In genomic region chr17:40321502-40322416, GRCh38 we compare ENCODE assay signal across 8 cellular contexts. TPM values are rescaled to one million over a fixed set of nuclear protein-coding genes. Genes with fewer than 3 reads are reported as not detected.
DNase-seq lines count a peak whose midpoint lies in the region; ATAC-seq, FAIRE-seq and TF ChIP-seq lines count a peak whose summit lies in the region.

No MANE protein-coding gene starts in this region.

- DNase-seq in OCI-LY7 (ENCODE audit: low spot score) (no peak), endodermal cell (no peak), pancreas (peak in 3 of 6 donors; percentile 48 to 57 (median 52)), EL (no peak), NCI-H774 (lab: John Stamatoyannopoulos, UW) (no peak), HEK293T (ENCODE audit: extremely low spot score) (no peak), SW 1271 (lab: John Stamatoyannopoulos, UW) (no peak)

- H3K27me3 Mint-ChIP-seq in endodermal cell (ENCODE audit: insufficient read depth): peaks cover 16% of the 10 kb centered on the region

- 86 to 88% methylated on average over 5 to 11 of the region's 11 CpGs for WGBS in endodermal cell (ENCODE audit: insufficient coverage in 1 of 2, insufficient read length in 1 of 2), 2 experiments
- 37 to 39% methylated on average over 11 of the region's 11 CpGs for WGBS in pancreas, 2 donors

- no peak for ATAC-seq in pancreas

- H4K20me1 ChIP-seq in DOHH2 (ENCODE audit: control insufficient read depth, insufficient read depth, low read depth, low read length) (peaks cover 22% of the 10 kb centered on the region), OCI-LY7 (ENCODE audit: insufficient read depth, low read length) (peaks cover 23% of the 10 kb centered on the region)

- no peaks in the 10 kb centered on the region for H3F3A ChIP-seq in DOHH2 (ENCODE audit: control insufficient read depth, insufficient read depth)

- H3K27me3 ChIP-seq in DOHH2 (ENCODE audit: control insufficient read depth, low read length): no peaks in the 10 kb centered on the region
- peaks cover 5% of the 10 kb centered on the region for H3K27me3 ChIP-seq in endodermal cell (ENCODE audit: control insufficient read depth, insufficient read depth, low read length, poor library complexity, severe bottlenecking)
- no peaks in the 10 kb centered on the region for H3K27me3 ChIP-seq in pancreas

- POLR2A ChIA-PET in OCI-LY7 (lab: Charles Lee): interaction anchor here (0.6 to 1.0 kb wide), 3 partner anchors 18 to 209 kb away, joined by 3 to 5 read pairs (median 3); no protein-coding TSS in a partner anchor
- POLR2A ChIA-PET in HEK293T (lab: Yijun Ruan, JAX): interaction anchor here (1.0 kb wide), 1 partner anchor 96 kb away, joined by 3 read pairs; the partner anchor contains the start of gene TOP2A

- no peak for FAIRE-seq in pancreas (lab: Jason Lieb, UNC)

- H3K36me3 ChIP-seq in DOHH2 (ENCODE audit: control insufficient read depth, low read length) (no peaks in the 10 kb centered on the region), OCI-LY7 (ENCODE audit: insufficient read depth, low read length) (no peaks in the 10 kb centered on the region), endodermal cell (ENCODE audit: control insufficient read depth, insufficient read depth, low read length) (no peaks in the 10 kb centered on the region), pancreas (no peaks in the 10 kb centered on the region)

- H3K79me2 ChIP-seq in DOHH2 (ENCODE audit: control insufficient read depth, low read length): peaks cover 80% of the 10 kb centered on the region
- H3K79me2 ChIP-seq in OCI-LY7 (ENCODE audit: insufficient read depth, low read depth, low read length): no peaks in the 10 kb centered on the region

- H3K9me3 ChIP-seq in DOHH2 (ENCODE audit: control insufficient read depth, insufficient read depth, low read length) (no peaks in the 10 kb centered on the region), OCI-LY7 (ENCODE audit: low read length) (no peaks in the 10 kb centered on the region), endodermal cell (ENCODE audit: control insufficient read depth, low read length) (no peaks in the 10 kb centered on the region), pancreas (no peaks in the 10 kb centered on the region)

- H3K9ac ChIP-seq in endodermal cell (ENCODE audit: extremely low read depth, low read length, poor library complexity, severe bottlenecking): no peak overlapping the region

- peak overlapping the region; percentile 83 for H3K27ac ChIP-seq in DOHH2 (ENCODE audit: low read depth, low read length)
- peak overlapping the region; percentile 32 for H3K27ac ChIP-seq in OCI-LY7 (ENCODE audit: low read depth, low read length, poor library complexity, severe bottlenecking)
- peak overlapping the region; percentile 32 for H3K27ac ChIP-seq in endodermal cell (ENCODE audit: low read depth, low read length)
- H3K27ac ChIP-seq in pancreas: peak overlapping the region; percentile 42 to 77 (median 50)

- intact Hi-C loops in OCI-LY7 (cut with micrococcal nuclease; ENCODE audit: unreplicated experiment): loop anchor here (1.0 kb wide), 1 partner anchor 20 kb away; no protein-coding TSS in a partner anchor
- intact Hi-C loops in pancreas (cut with DNase I): no loop called here

- H3K9me3 Mint-ChIP-seq in endodermal cell: no peaks in the 10 kb centered on the region

- CTCF ChIA-PET in OCI-LY7 (lab: Charles Lee; ENCODE audit: unreplicated experiment): no interaction called here
- CTCF ChIA-PET in HEK293T (lab: Yijun Ruan, JAX): interaction anchor here (1.0 kb wide), 1 partner anchor 33 kb away, joined by 3 read pairs; no protein-coding TSS in a partner anchor

- peaks cover 37% of the 10 kb centered on the region for H3K4me1 Mint-ChIP-seq in endodermal cell

- peaks cover 91% of the 10 kb centered on the region for H3K4me1 ChIP-seq in DOHH2 (ENCODE audit: control insufficient read depth, low read length)
- H3K4me1 ChIP-seq in OCI-LY7 (ENCODE audit: insufficient read depth, low read length, poor library complexity, severe bottlenecking): peaks cover 80% of the 10 kb centered on the region
- peaks cover 12% of the 10 kb centered on the region for H3K4me1 ChIP-seq in endodermal cell (ENCODE audit: control insufficient read depth, insufficient read depth, low read length)
- H3K4me1 ChIP-seq in pancreas: peaks cover 9 to 45% (median 14%) of the 10 kb centered on the region in 3 donors

- no peak for TF ChIP-seq CTCF in DOHH2 (IDR thresholded peaks at IDR 0.05; ENCODE audit: low read depth, low read length, poor library complexity, severe bottlenecking)
- TF ChIP-seq CTCF in OCI-LY7 (conservative IDR thresholded peaks at IDR 0.05; ENCODE audit: low read length): no peak
- TF ChIP-seq CTCF in endodermal cell (conservative IDR thresholded peaks at IDR 0.05): no peak
- TF ChIP-seq CTCF in pancreas (IDR thresholded peaks at IDR 0.05): no peak

- H3K4me3 ChIP-seq in DOHH2 (ENCODE audit: low read length): peak overlapping the region; percentile 94
- peak overlapping the region; percentile 56 for H3K4me3 ChIP-seq in OCI-LY7 (ENCODE audit: low read depth, low read length, poor library complexity, severe bottlenecking)
- H3K4me3 ChIP-seq in endodermal cell (ENCODE audit: low read length): no peak overlapping the region
- H3K4me3 ChIP-seq in pancreas: peak overlapping the region in 2 of 4 donors; percentile 4 to 100

- H3K4me3 Mint-ChIP-seq in endodermal cell: no peak overlapping the region

- H3K27ac Mint-ChIP-seq in endodermal cell: no peak overlapping the region

- no peaks in the 10 kb centered on the region for H3K9me2 ChIP-seq in DOHH2 (replicated peaks; ENCODE audit: control insufficient read depth, low read length)
- H3K9me2 ChIP-seq in OCI-LY7 (ENCODE audit: insufficient read depth, low read length): no peaks in the 10 kb centered on the region

- no peak overlapping the region for H2AFZ ChIP-seq in OCI-LY7 (ENCODE audit: low read length)

- H3K36me3 Mint-ChIP-seq in endodermal cell (ENCODE audit: low read depth): no peaks in the 10 kb centered on the region

- H3K4me2 ChIP-seq in DOHH2 (ENCODE audit: low read length) (peak overlapping the region; percentile 80), OCI-LY7 (ENCODE audit: low read length) (peak overlapping the region; percentile 79)

- BruUV-seq in OCI-LY7 (replicated peaks; lab: Mats Ljungman, UMichigan): no TSS peak

TF ChIP-seq in HEK293T, 16 proteins besides CTCF, POLR2A, EP300 and RAD21:
- TF ChIP-seq TARDBP (IDR thresholded peaks at IDR 0.05): no peak

RNA-seq across cellular contexts. Expression of gene RARA, which starts 12.8 kb away (rescaled TPM):
- total RNA-seq in OCI-LY7 (2014; rRNA removed; shearing (Covaris generic)): 3.1 and 5.7 TPM in 2 replicates
- total RNA-seq in OCI-LY7 (2022) (8.0 and 8.6 TPM in 2 replicates), endodermal cell (10 to 100 TPM; 22.7 to 27.6 TPM), pancreas (10 to 100 TPM in 3 of 6 donors, 1 to 10 TPM in 3; 6.8 to 19.7 (median 10.1) TPM)
- 51.2 TPM for polyA plus RNA-seq in endodermal cell (2013, experiment 1 of 2)
- polyA plus RNA-seq in endodermal cell (2013, experiment 2 of 2): 49.4 TPM
- polyA plus RNA-seq in pancreas: 10 to 100 TPM; 14.7 to 15.0 TPM

RNA-seq across cellular contexts. Expression of gene CDC6, which starts 34.1 kb away (rescaled TPM):
- total RNA-seq in OCI-LY7 (2014; rRNA removed; shearing (Covaris generic)): 72.3 and 75.2 TPM in 2 replicates
- 132 and 156 TPM in 2 replicates for total RNA-seq in OCI-LY7 (2022)
- 10 to 100 TPM; 88.4 to 95.4 TPM for total RNA-seq in endodermal cell
- 37.8 TPM for polyA plus RNA-seq in endodermal cell (2013, experiment 1 of 2)
- polyA plus RNA-seq in endodermal cell (2013, experiment 2 of 2): 33.8 TPM
- total RNA-seq in pancreas: 1 to 10 TPM in 5 of 6 donors, under 1 TPM in 1; 0.71 to 3.3 (median 2.0) TPM
- 1 to 10 TPM in 1 of 2 donors, under 1 TPM in 1; 0.75 to 1.1 TPM for polyA plus RNA-seq in pancreas

RNA-seq across cellular contexts. Expression of gene GJD3, which starts 42.8 kb away (rescaled TPM):
- not detected in 2 replicates for total RNA-seq in OCI-LY7 (2014; rRNA removed; shearing (Covaris generic))
- total RNA-seq in OCI-LY7 (2022) (not detected in 2 replicates), endodermal cell (not detected), pancreas (under 1 TPM in 5 of 6 donors, not detected in 1; 0.19 to 0.67 (median 0.40) TPM)
- polyA plus RNA-seq in endodermal cell (2013, experiment 1 of 2): not detected
- not detected for polyA plus RNA-seq in endodermal cell (2013, experiment 2 of 2)
- under 1 TPM in 1 of 2 donors, not detected in 1; 0.09 TPM for polyA plus RNA-seq in pancreas

Comparison
In these comparisons a context has a peak if more than half of its experiments do, and no peak if none do; other contexts are left out.
1. H3K27ac ChIP-seq: peak in every context shown above with its lines; median percentile 83 in DOHH2; 50 in pancreas; 32 in OCI-LY7; 32 in endodermal cell.
2. RNA of gene CDC6, which starts 34.1 kb away (total RNA-seq): 72.3 to 156 TPM in OCI-LY7 and 88.4 to 95.4 TPM in endodermal cell; 0.71 to 3.3 TPM in pancreas; every median in the first group is over 10 times any median in the second.